8 cellular contexts compared by ENCODE assay signal in the genomic region with DNA sequence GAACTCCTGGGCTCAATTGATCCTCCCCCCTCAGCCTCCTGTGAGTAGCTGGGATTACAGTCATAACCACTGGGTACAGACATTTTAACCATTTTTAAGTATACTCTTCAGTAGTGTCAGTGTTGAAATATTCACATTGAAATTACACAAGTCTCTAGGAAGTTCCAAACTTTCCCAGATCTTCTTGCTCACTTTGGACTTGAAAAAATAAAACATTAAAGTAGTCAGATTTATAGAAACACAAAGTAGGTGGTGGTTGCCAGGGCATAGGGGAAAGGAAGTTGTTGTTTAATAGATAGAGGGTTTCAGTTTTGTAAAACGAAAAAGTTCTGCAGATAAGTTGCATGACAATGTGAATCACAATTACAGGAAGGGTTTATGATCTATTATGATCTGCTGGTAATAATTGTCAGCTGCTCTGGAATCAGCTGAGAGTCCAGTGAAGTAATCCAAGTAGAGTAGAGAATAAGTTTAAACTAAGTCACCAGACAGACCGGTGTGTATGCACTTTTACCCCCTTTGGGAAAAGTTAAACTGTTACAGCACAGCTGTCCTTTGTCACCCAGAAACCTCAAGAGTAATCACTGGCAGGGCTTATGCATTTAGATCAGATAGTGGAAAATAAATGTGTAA. TPM values are rescaled to one million over a fixed set of nuclear protein-coding genes. Genes with fewer than 3 reads are reported as not detected.
DNase-seq lines count a peak whose midpoint lies in the region; ATAC-seq and TF ChIP-seq lines count a peak whose summit lies in the region.

No MANE protein-coding gene starts in this region.

- intact Hi-C loops in activated T-helper 1 cell treated with anti-CD3 and anti-CD28 coated beads, Interleukin-12 subunit alpha, Interleukin-12 subunit beta, Interleukin-2, Interleukin-4 antibody, amounts not matched to agents 30 ng/mL and 10 ng/mL and 1 ng/mL, durations not matched to agents 14 hours and 24 hours and 36 hours (cut with micrococcal nuclease): loop anchor here (2.0 kb wide), 4 partner anchors 14 to 62 kb away; no protein-coding TSS in a partner anchor

- peaks cover 20% of the 10 kb centered on the region for H3K9me3 Mint-ChIP-seq in activated T-helper 1 cell treated with anti-CD3 and anti-CD28 coated beads, Interleukin-12 subunit alpha, Interleukin-12 subunit beta, Interleukin-2, Interleukin-4 antibody, amounts not matched to agents 30 ng/mL and 10 ng/mL and 1 ng/mL, durations not matched to agents 14 hours and 24 hours and 36 hours

- H3K27me3 Mint-ChIP-seq in activated T-helper 1 cell treated with anti-CD3 and anti-CD28 coated beads, Interleukin-12 subunit alpha, Interleukin-12 subunit beta, Interleukin-2, Interleukin-4 antibody, amounts not matched to agents 30 ng/mL and 10 ng/mL and 1 ng/mL, durations not matched to agents 14 hours and 24 hours and 36 hours (ENCODE audit: insufficient read depth): no peaks in the 10 kb centered on the region

- peaks cover 62% of the 10 kb centered on the region for H3K4me1 Mint-ChIP-seq in activated T-helper 1 cell treated with anti-CD3 and anti-CD28 coated beads, Interleukin-12 subunit alpha, Interleukin-12 subunit beta, Interleukin-2, Interleukin-4 antibody, amounts not matched to agents 30 ng/mL and 10 ng/mL and 1 ng/mL, durations not matched to agents 14 hours and 24 hours and 36 hours (ENCODE audit: low read depth)

- TF ChIP-seq POLR2A in GM18505 (IDR thresholded peaks at IDR 0.05; ENCODE audit: borderline replicate concordance, extremely low read depth, insufficient read depth, insufficient read length): no peak

- ATAC-seq in GM18517 (IDR thresholded peaks at IDR 0.05; ENCODE audit: unreplicated experiment): peak; percentile 77
- ATAC-seq in HG02938 (IDR thresholded peaks at IDR 0.05; ENCODE audit: unreplicated experiment): peak; percentile 83
- no peak for ATAC-seq in GM19455 (IDR thresholded peaks at IDR 0.05; ENCODE audit: unreplicated experiment)
- no peak for ATAC-seq in GM18505 (IDR thresholded peaks at IDR 0.05; ENCODE audit: unreplicated experiment)

- H3K4me3 Mint-ChIP-seq in activated T-helper 1 cell treated with anti-CD3 and anti-CD28 coated beads, Interleukin-12 subunit alpha, Interleukin-12 subunit beta, Interleukin-2, Interleukin-4 antibody, amounts not matched to agents 30 ng/mL and 10 ng/mL and 1 ng/mL, durations not matched to agents 14 hours and 24 hours and 36 hours: peak overlapping the region; percentile 53

- peaks cover 19% of the 10 kb centered on the region for H3K36me3 Mint-ChIP-seq in activated T-helper 1 cell treated with anti-CD3 and anti-CD28 coated beads, Interleukin-12 subunit alpha, Interleukin-12 subunit beta, Interleukin-2, Interleukin-4 antibody, amounts not matched to agents 30 ng/mL and 10 ng/mL and 1 ng/mL, durations not matched to agents 14 hours and 24 hours and 36 hours (ENCODE audit: low read depth)

- DNase-seq in activated T-helper 1 cell treated with anti-CD3 and anti-CD28 coated beads, Interleukin-12 subunit alpha, Interleukin-12 subunit beta, Interleukin-2, Interleukin-4 antibody, amounts not matched to agents 30 ng/mL and 10 ng/mL and 1 ng/mL, durations not matched to agents 14 hours and 24 hours and 36 hours (ENCODE audit: low spot score): no peak
- DNase-seq in lung microvascular endothelial cell (ENCODE audit: low read depth in 2 of 2): peak; percentile 74 to 77
- no peak for DNase-seq in central memory CD4-positive, alpha-beta T cell
- DNase-seq in NCI-H345 treated with DMSO at 0.1 percent for 48 hours (lab: John Stamatoyannopoulos, UW; ENCODE audit: unreplicated experiment): no peak

- peak overlapping the region; percentile 67 for H3K27ac Mint-ChIP-seq in activated T-helper 1 cell treated with anti-CD3 and anti-CD28 coated beads, Interleukin-12 subunit alpha, Interleukin-12 subunit beta, Interleukin-2, Interleukin-4 antibody, amounts not matched to agents 30 ng/mL and 10 ng/mL and 1 ng/mL, durations not matched to agents 14 hours and 24 hours and 36 hours

RNA-seq across cellular contexts. Expression of gene PCNX1, which starts 27.4 kb away (rescaled TPM):
- total RNA-seq in activated T-helper 1 cell treated with anti-CD3 and anti-CD28 coated beads, Interleukin-12 subunit alpha, Interleukin-12 subunit beta, Interleukin-2, Interleukin-4 antibody, amounts not matched to agents 30 ng/mL and 10 ng/mL and 1 ng/mL, durations not matched to agents 14 hours and 24 hours and 36 hours: 37.9 and 42.7 TPM in 2 replicates
- 30.7 and 31.2 TPM in 2 replicates for total RNA-seq in lung microvascular endothelial cell

Comparison
In these comparisons a context has a peak if more than half of its experiments do, and no peak if none do; other contexts are left out.
1. ATAC-seq: peak in GM18517 (single experiment) and HG02938 (single experiment); none in GM19455 (single experiment) and GM18505 (single experiment).
2. DNase-seq: peak in lung microvascular endothelial cell (2 of 2); none in activated T-helper 1 cell treated with anti-CD3 and anti-CD28 coated beads, Interleukin-12 subunit alpha, Interleukin-12 subunit beta, Interleukin-2, Interleukin-4 antibody, amounts not matched to agents 30 ng/mL and 10 ng/mL and 1 ng/mL, durations not matched to agents 14 hours and 24 hours and 36 hours (single experiment), central memory CD4-positive, alpha-beta T cell (single experiment) and NCI-H345 treated with DMSO at 0.1 percent for 48 hours (single experiment).